13 cellular contexts compared by ENCODE assay signal in genomic region chr16:75486666-75487313, GRCh38. TPM values are rescaled to one million over a fixed set of nuclear protein-coding genes. Genes with fewer than 3 reads are reported as not detected.
DNase-seq lines count a peak whose midpoint lies in the region; ATAC-seq and TF ChIP-seq lines count a peak whose summit lies in the region.
"Had no signal": no experiment of that assay in that cellular context is flagged by ENCODE, and none has a peak within 500 bp of the region (broad histone marks: within the 10 kb centered on the region; RNA-seq: fewer than 3 reads in every experiment).

No MANE protein-coding gene starts in this region.

- RAD21 ChIA-PET in HCT116 (lab: Charles Lee; ENCODE audit: low non-redundant PET in 1 of 2, low total read pairs in 2 of 2, uncharacterized antibody in 2 of 2, unreplicated experiment in 2 of 2) = no interaction called here

- peak overlapping the region; percentile 72 for H3K4me2 ChIP-seq in HCT116 (ENCODE audit: low read length)
- H3K4me2 ChIP-seq: GM23338 had no signal

- no peak overlapping the region for H3K4me3 ChIP-seq in HCT116 (replicated peaks in 1 of 2; ENCODE audit: low read depth in 1 of 2, low read length in 2 of 2)
- H3K4me3 ChIP-seq in Caco-2 (ENCODE audit: low read depth, low read length) = no peak overlapping the region
- H3K4me3 ChIP-seq: GM23338 had no signal

- no peaks in the 10 kb centered on the region for H3K4me1 Mint-ChIP-seq in activated naive CD8-positive, alpha-beta T cell treated with anti-CD3 and anti-CD28 coated beads, Interleukin-2, amount 50 U/mL, for 24 hours
- no peaks in the 10 kb centered on the region for H3K4me1 Mint-ChIP-seq in activated naive CD8-positive, alpha-beta T cell treated with anti-CD3 and anti-CD28 coated beads for 36 hours
- peaks cover 26 to 32% of the 10 kb centered on the region in 2 donors for H3K4me1 Mint-ChIP-seq in stimulated activated naive B cell treated with anti-CD40 and anti-IgM and Interleukin-4, amounts not matched to agents 10 μg/mL and 1 μg/mL and 100 μg/mL, for 72 hours
- no peaks in the 10 kb centered on the region for H3K4me1 Mint-ChIP-seq in Caco-2 (ENCODE audit: low read depth, unreplicated experiment)

- no peaks in the 10 kb centered on the region for H3K79me2 ChIP-seq in HCT116 (ENCODE audit: insufficient read depth, low read length)

- H3K36me3 Mint-ChIP-seq in activated naive CD8-positive, alpha-beta T cell treated with anti-CD3 and anti-CD28 coated beads, Interleukin-2, amount 50 U/mL, for 24 hours (ENCODE audit: low read depth) = no peaks in the 10 kb centered on the region
- H3K36me3 Mint-ChIP-seq in activated naive CD8-positive, alpha-beta T cell treated with anti-CD3 and anti-CD28 coated beads for 36 hours = no peaks in the 10 kb centered on the region
- no peaks in the 10 kb centered on the region for H3K36me3 Mint-ChIP-seq in stimulated activated naive B cell treated with anti-CD40 and anti-IgM and Interleukin-4, amounts not matched to agents 10 μg/mL and 1 μg/mL and 100 μg/mL, for 72 hours
- no peaks in the 10 kb centered on the region for H3K36me3 Mint-ChIP-seq in Caco-2 (ENCODE audit: insufficient read depth, unreplicated experiment)
- H3K36me3 Mint-ChIP-seq: natural killer cell treated with Interleukin-12 subunit alpha and Interleukin-12 subunit beta and Interleukin-15 and Interleukin-18, amount 100 ng/mL, for 72 hours had no signal

- no peak for TF ChIP-seq RAD21 in HCT116 (IDR thresholded peaks at IDR 0.05; ENCODE audit: low read depth)

- peak; percentile 61 for ATAC-seq in activated naive CD8-positive, alpha-beta T cell treated with anti-CD3 and anti-CD28 coated beads, Interleukin-2, amount 50 U/mL, for 24 hours
- ATAC-seq in HCT116 (no peak), HG03521 (IDR thresholded peaks at IDR 0.05; ENCODE audit: unreplicated experiment) (peak; percentile 39)
- peak; percentile 36 to 57 for ATAC-seq in stimulated activated naive B cell treated with anti-CD40 and anti-IgM and Interleukin-4, amounts not matched to agents 10 μg/mL and 1 μg/mL and 100 μg/mL, for 72 hours (replicated peaks)
- ATAC-seq: GM23338; natural killer cell treated with Interleukin-12 subunit alpha and Interleukin-12 subunit beta and Interleukin-15 and Interleukin-18, amount 100 ng/mL, for 72 hours had no signal

- H3K27me3 Mint-ChIP-seq in activated naive CD8-positive, alpha-beta T cell treated with anti-CD3 and anti-CD28 coated beads, Interleukin-2, amount 50 U/mL, for 24 hours = peaks cover 13% of the 10 kb centered on the region
- peaks cover 15% of the 10 kb centered on the region for H3K27me3 Mint-ChIP-seq in activated naive CD8-positive, alpha-beta T cell treated with anti-CD3 and anti-CD28 coated beads for 36 hours
- H3K27me3 Mint-ChIP-seq in stimulated activated naive B cell treated with anti-CD40 and anti-IgM and Interleukin-4, amounts not matched to agents 10 μg/mL and 1 μg/mL and 100 μg/mL, for 72 hours = peaks cover 0 to 6% of the 10 kb centered on the region in 2 donors
- no peaks in the 10 kb centered on the region for H3K27me3 Mint-ChIP-seq in Caco-2 (ENCODE audit: insufficient read depth, unreplicated experiment)

- no TSS peak for BruUV-seq in HCT116 (replicated peaks; lab: Mats Ljungman, UMichigan)
- no TSS peak for BruUV-seq in Caco-2 (replicated peaks; lab: Mats Ljungman, UMichigan)

- no peak overlapping the region for H3K9ac ChIP-seq in HCT116 (ENCODE audit: low read length)

- peak overlapping the region; percentile 99; the same call in 1 of the 2 replicates for H3K27ac ChIP-seq in HCT116 (ENCODE audit: low read depth, low read length)

- H3K9me3 ChIP-seq in HCT116 (ENCODE audit: control insufficient read depth in 1 of 2, insufficient read depth in 1 of 2, low read depth in 1 of 2, low read length in 2 of 2) = no peaks in the 10 kb centered on the region
- H3K9me3 ChIP-seq in Caco-2 = no peaks in the 10 kb centered on the region

- POLR2A ChIA-PET in HCT116 (lab: Charles Lee) = no interaction called here
- POLR2A ChIA-PET in Caco-2 (lab: Charles Lee) = interaction anchor here (0.9 kb wide), 1 partner anchor 29 kb away, joined by 3 read pairs; no protein-coding TSS in a partner anchor

- H3K27ac Mint-ChIP-seq in activated naive CD8-positive, alpha-beta T cell treated with anti-CD3 and anti-CD28 coated beads, Interleukin-2, amount 50 U/mL, for 24 hours = no peak overlapping the region
- no peak overlapping the region for H3K27ac Mint-ChIP-seq in activated naive CD8-positive, alpha-beta T cell treated with anti-CD3 and anti-CD28 coated beads for 36 hours
- peak overlapping the region; percentile 25 for H3K27ac Mint-ChIP-seq in stimulated activated naive B cell treated with anti-CD40 and anti-IgM and Interleukin-4, amounts not matched to agents 10 μg/mL and 1 μg/mL and 100 μg/mL, for 72 hours
- no peak overlapping the region for H3K27ac Mint-ChIP-seq in Caco-2 (ENCODE audit: unreplicated experiment)
- H3K27ac Mint-ChIP-seq: natural killer cell treated with Interleukin-12 subunit alpha and Interleukin-12 subunit beta and Interleukin-15 and Interleukin-18, amount 100 ng/mL, for 72 hours had no signal

- H3K9me2 ChIP-seq in HCT116 (ENCODE audit: insufficient read depth) = no peaks in the 10 kb centered on the region

- H3K4me3 Mint-ChIP-seq in activated naive CD8-positive, alpha-beta T cell treated with anti-CD3 and anti-CD28 coated beads, Interleukin-2, amount 50 U/mL, for 24 hours = no peak overlapping the region
- no peak overlapping the region for H3K4me3 Mint-ChIP-seq in activated naive CD8-positive, alpha-beta T cell treated with anti-CD3 and anti-CD28 coated beads for 36 hours
- no peak overlapping the region for H3K4me3 Mint-ChIP-seq in stimulated activated naive B cell treated with anti-CD40 and anti-IgM and Interleukin-4, amounts not matched to agents 10 μg/mL and 1 μg/mL and 100 μg/mL, for 72 hours
- H3K4me3 Mint-ChIP-seq in Caco-2 (ENCODE audit: unreplicated experiment) = no peak overlapping the region
- H3K4me3 Mint-ChIP-seq: GM23338; natural killer cell treated with Interleukin-12 subunit alpha and Interleukin-12 subunit beta and Interleukin-15 and Interleukin-18, amount 100 ng/mL, for 72 hours had no signal

- TF ChIP-seq CTCF in HCT116 (IDR thresholded peaks at IDR 0.05 in 2 of 3, conservative IDR thresholded peaks at IDR 0.05 in 1 of 3; ENCODE audit: borderline replicate concordance in 1 of 3, insufficient read depth in 1 of 3, low read depth in 2 of 3, low read length in 2 of 3) (no peak), Caco-2 (IDR thresholded peaks at IDR 0.05; ENCODE audit: insufficient read depth in 1 of 2, low read depth in 1 of 2, low read length in 1 of 2, severe bottlenecking in 1 of 2, unreplicated experiment in 1 of 2) (no peak)

- no peaks in the 10 kb centered on the region for H3K9me3 Mint-ChIP-seq in activated naive CD8-positive, alpha-beta T cell treated with anti-CD3 and anti-CD28 coated beads, Interleukin-2, amount 50 U/mL, for 24 hours
- H3K9me3 Mint-ChIP-seq in activated naive CD8-positive, alpha-beta T cell treated with anti-CD3 and anti-CD28 coated beads for 36 hours = no peaks in the 10 kb centered on the region
- H3K9me3 Mint-ChIP-seq in stimulated activated naive B cell treated with anti-CD40 and anti-IgM and Interleukin-4, amounts not matched to agents 10 μg/mL and 1 μg/mL and 100 μg/mL, for 72 hours = no peaks in the 10 kb centered on the region
- H3K9me3 Mint-ChIP-seq in Caco-2 (ENCODE audit: unreplicated experiment) = no peaks in the 10 kb centered on the region
- H3K9me3 Mint-ChIP-seq: GM23338; natural killer cell treated with Interleukin-12 subunit alpha and Interleukin-12 subunit beta and Interleukin-15 and Interleukin-18, amount 100 ng/mL, for 72 hours had no signal

- H3K36me3 ChIP-seq in HCT116 (ENCODE audit: control insufficient read depth in 1 of 2, insufficient read depth in 2 of 2, low read length in 2 of 2) (no peaks in the 10 kb centered on the region), Caco-2 (ENCODE audit: control insufficient read depth, insufficient read depth, low read length) (no peaks in the 10 kb centered on the region)

- H3K4me1 ChIP-seq in HCT116 (ENCODE audit: control insufficient read depth in 1 of 2, insufficient read depth in 2 of 2, low read length in 2 of 2) (peaks cover 48 to 63% of the 10 kb centered on the region in 2 experiments), Caco-2 (peaks cover 7% of the 10 kb centered on the region; the same call in 1 of the 2 replicates)

- intact Hi-C loops in HCT116 (cut with micrococcal nuclease) (no loop called here), Caco-2 (cut with micrococcal nuclease; ENCODE audit: unreplicated experiment) (no loop called here)

- H3K27me3 ChIP-seq in HCT116 (ENCODE audit: insufficient read depth, low read length) = no peaks in the 10 kb centered on the region
- no peaks in the 10 kb centered on the region for H3K27me3 ChIP-seq in Caco-2 (replicated peaks; ENCODE audit: control insufficient read depth, insufficient read depth, low read length)

- H2AFZ ChIP-seq in HCT116 (ENCODE audit: low read depth, low read length, poor library complexity, severe bottlenecking) = no peak overlapping the region
- H2AFZ ChIP-seq: GM23338 had no signal

- H4K20me1 ChIP-seq in HCT116 (ENCODE audit: insufficient read depth) = no peaks in the 10 kb centered on the region

- CTCF ChIA-PET in HCT116 (lab: Charles Lee) (no interaction called here), Caco-2 (lab: Charles Lee) (interaction anchor here (0.6 kb wide), 1 partner anchor 39 kb away, joined by 7 read pairs; no protein-coding TSS in a partner anchor)

- no peak for DNase-seq in activated naive CD8-positive, alpha-beta T cell treated with anti-CD3 and anti-CD28 coated beads, Interleukin-2, amount 50 U/mL, for 24 hours
- no peak for DNase-seq in activated naive CD8-positive, alpha-beta T cell treated with anti-CD3 and anti-CD28 coated beads for 36 hours
- DNase-seq in HCT116 (ENCODE audit: low read depth, low spot score) (no peak), NOMO-1 treated with DMSO at 0.1 percent for 48 hours (lab: John Stamatoyannopoulos, UW; ENCODE audit: unreplicated experiment) (no peak), Caco-2 (no peak)
- DNase-seq in stimulated activated naive B cell treated with anti-CD40 and anti-IgM and Interleukin-4, amounts not matched to agents 10 μg/mL and 1 μg/mL and 100 μg/mL, for 72 hours = no peak
- DNase-seq in activated CD4-positive, alpha-beta T cell treated with anti-CD3 and anti-CD28 coated beads for 48 hours = no peak
- DNase-seq: activated CD4-positive, alpha-beta T cell treated with anti-CD3 and anti-CD28 coated beads, Interleukin-2, amount 50 U/mL, for 1 hour; amniotic stem cell; NCI-H2227 treated with DMSO at 0.1 percent for 48 hours had no signal

- no peak for TF ChIP-seq POLR2A in HCT116 (IDR thresholded peaks at IDR 0.05; ENCODE audit: borderline replicate concordance, extremely low read depth, insufficient read depth, insufficient read length)

RNA-seq across cellular contexts. Expression of gene CHST6, which starts 8.5 kb away (rescaled TPM):
- under 1 TPM in 1 of 2 experiments, not detected in 1; 0.06 TPM for total RNA-seq in activated naive CD8-positive, alpha-beta T cell treated with anti-CD3 and anti-CD28 coated beads for 36 hours
- 17.9 TPM for total RNA-seq in HCT116 (2021; ENCODE audit: unreplicated experiment)
- 13.2 and 13.4 TPM in 2 replicates for polyA plus RNA-seq in HCT116 (2012)
- 1.1 and 1.3 TPM in 2 replicates for total RNA-seq in Caco-2 (2022)

RNA-seq across cellular contexts. Expression of gene TMEM170A, which starts 22.3 kb away (rescaled TPM):
- total RNA-seq in activated naive CD8-positive, alpha-beta T cell treated with anti-CD3 and anti-CD28 coated beads for 36 hours = 10 to 100 TPM; 32.2 to 37.6 TPM
- total RNA-seq in HCT116 (2021; ENCODE audit: unreplicated experiment) (34.5 TPM), Caco-2 (2022) (57.4 and 63.6 TPM in 2 replicates)
- polyA plus RNA-seq in HCT116 (2012) = 14.8 and 15.4 TPM in 2 replicates

RNA-seq across cellular contexts. Expression of gene CHST5, which starts 49.1 kb away (rescaled TPM):
- not detected for total RNA-seq in activated naive CD8-positive, alpha-beta T cell treated with anti-CD3 and anti-CD28 coated beads for 36 hours
- 0.32 TPM for total RNA-seq in HCT116 (2021; ENCODE audit: unreplicated experiment)
- 0.07 and 0.10 TPM in 2 replicates for polyA plus RNA-seq in HCT116 (2012)
- 0.11 TPM in 1 of 2 replicates, not detected in the other for total RNA-seq in Caco-2 (2022)
- total RNA-seq: GM23338 had no signal
- polyA plus RNA-seq: GM23338 had no signal

RNA-seq across cellular contexts. Expression of gene CFDP1, which starts 53.5 kb away (rescaled TPM):
- 10 to 100 TPM; 35.8 to 36.8 TPM for total RNA-seq in activated naive CD8-positive, alpha-beta T cell treated with anti-CD3 and anti-CD28 coated beads for 36 hours
- total RNA-seq in HCT116 (2021; ENCODE audit: unreplicated experiment) (45.3 TPM), Caco-2 (2022) (71.6 and 77.6 TPM in 2 replicates)
- 40.9 and 53.4 TPM in 2 replicates for polyA plus RNA-seq in HCT116 (2012)
